22 cellular contexts compared by ENCODE assay signal in the genomic region with DNA sequence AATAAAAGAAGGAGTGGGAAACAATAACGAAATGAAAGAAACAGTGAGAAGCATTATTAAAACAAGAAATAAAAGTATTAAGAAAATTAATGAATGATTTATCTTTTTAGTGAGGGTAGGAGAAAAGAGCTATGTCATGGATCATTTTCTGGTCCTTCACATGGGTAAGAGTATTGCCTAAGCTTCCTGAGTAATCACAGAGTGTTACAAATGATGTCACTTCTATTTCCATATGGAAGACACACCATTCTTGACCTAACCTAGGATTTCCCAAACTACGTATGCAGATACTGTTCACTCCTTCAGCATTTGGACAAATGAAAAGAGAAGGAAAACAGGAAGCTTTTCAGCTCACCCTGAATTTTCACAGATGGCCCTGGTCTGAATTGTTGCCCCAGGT. TPM values are rescaled to one million over a fixed set of nuclear protein-coding genes. Genes with fewer than 3 reads are reported as not detected.
DNase-seq lines count a peak whose midpoint lies in the region; TF ChIP-seq lines count a peak whose summit lies in the region.
"Had no signal": no experiment of that assay in that cellular context is flagged by ENCODE, and none has a peak within 500 bp of the region (broad histone marks: within the 10 kb centered on the region; RNA-seq: fewer than 3 reads in every experiment).

No MANE protein-coding gene starts in this region.

- no peak overlapping the region for H2AFZ ChIP-seq in mesenchymal stem cell (ENCODE audit: low read depth, low read length)
- H2AFZ ChIP-seq: PC-9 had no signal

- H3K4me2 ChIP-seq in mesenchymal stem cell (ENCODE audit: low read length, poor library complexity, severe bottlenecking): no peak overlapping the region
- H3K4me2 ChIP-seq: PC-9 had no signal

- peaks cover 0 to 52% of the 10 kb centered on the region in 2 experiments for H3K27me3 ChIP-seq in mesenchymal stem cell (ENCODE audit: control insufficient read depth in 1 of 2, insufficient read depth in 1 of 2, low read length in 2 of 2)

- H3K4me3 ChIP-seq in mesenchymal stem cell (ENCODE audit: insufficient read depth in 1 of 2, low read depth in 1 of 2, low read length in 2 of 2): no peak overlapping the region
- H3K4me3 ChIP-seq: GM12878, PC-9, SK-N-MC had no signal

- no peak overlapping the region for H3K27ac ChIP-seq in mesenchymal stem cell (ENCODE audit: low read length, poor library complexity, severe bottlenecking)
- H3K27ac ChIP-seq: PC-9, RWPE1, SK-N-MC had no signal

- H4K91ac ChIP-seq in mesenchymal stem cell (ENCODE audit: low read length): no peak overlapping the region

- H3K36me3 ChIP-seq in mesenchymal stem cell (ENCODE audit: control insufficient read depth in 1 of 2, insufficient read depth in 2 of 2, low read depth in 1 of 2, low read length in 2 of 2): no peaks in the 10 kb centered on the region
- H3K36me3 ChIP-seq: BE2C had no signal

- H2AK5ac ChIP-seq in mesenchymal stem cell (ENCODE audit: low read length, severe bottlenecking): no peak overlapping the region

- H3K79me1 ChIP-seq in mesenchymal stem cell (replicated peaks; ENCODE audit: low read length, poor library complexity, severe bottlenecking): no peaks in the 10 kb centered on the region

- H2BK15ac ChIP-seq in mesenchymal stem cell (ENCODE audit: low read depth, poor library complexity, severe bottlenecking): no peak overlapping the region

- no peak overlapping the region for H3K4ac ChIP-seq in mesenchymal stem cell (ENCODE audit: low read depth in 1 of 2, low read length in 2 of 2)

- H3K18ac ChIP-seq in mesenchymal stem cell (ENCODE audit: low read depth in 1 of 2, low read length in 2 of 2): no peak overlapping the region

- H2BK12ac ChIP-seq in mesenchymal stem cell (ENCODE audit: low read length in 2 of 2): no peak overlapping the region

- no peak overlapping the region for H4K8ac ChIP-seq in mesenchymal stem cell (ENCODE audit: low read length)

- peaks cover 7% of the 10 kb centered on the region for H3K4me1 ChIP-seq in mesenchymal stem cell (ENCODE audit: control insufficient read depth, insufficient read depth, low read depth, low read length)
- H3K4me1 ChIP-seq: BE2C had no signal

- no peak overlapping the region for H3K14ac ChIP-seq in mesenchymal stem cell (ENCODE audit: low read length in 2 of 2)

- no peak overlapping the region for H2BK5ac ChIP-seq in mesenchymal stem cell (ENCODE audit: low read depth, low read length, poor library complexity, severe bottlenecking)

- H3K9me3 ChIP-seq in mesenchymal stem cell (ENCODE audit: control insufficient read depth, low read length): no peaks in the 10 kb centered on the region
- H3K9me3 ChIP-seq: BE2C had no signal

- no peak overlapping the region for H3K9ac ChIP-seq in mesenchymal stem cell (ENCODE audit: low read length)

- no peak overlapping the region for H2BK120ac ChIP-seq in mesenchymal stem cell (ENCODE audit: low read depth, low read length)

- no peak for TF ChIP-seq CTCF in GM10266 (IDR thresholded peaks at IDR 0.05; ENCODE audit: control insufficient read depth, insufficient read depth, low read depth, missing control alignments)

- WGBS in mesenchymal stem cell: 100% methylated on average over 1 of the region's 2 CpGs

- H3K23ac ChIP-seq in mesenchymal stem cell (ENCODE audit: low read length in 2 of 2): no peak overlapping the region

- DNase-seq in HCEC 1CT (peak; percentile 76), amniotic epithelial cell (ENCODE audit: low read depth) (peak; percentile 21), fibroblast of gingiva (ENCODE audit: low read depth) (peak; percentile 25), mesenchymal stem cell (peak; percentile 78), NCI-H1417 (lab: John Stamatoyannopoulos, UW) (no peak), DMS79 (lab: John Stamatoyannopoulos, UW) (no peak), GM10266 (ENCODE audit: extremely low spot score) (no peak)
- DNase-seq: BE2C, DMS79 treated with DMSO at 0.1 percent for 48 hours, KBM-7, MM.1S, NCI-H1048, NCI-H1436 treated with DMSO at 0.1 percent for 48 hours, NCI-H1930, NCI-H2227 treated with DMSO at 0.1 percent for 48 hours, NCI-H510A, PC-9, SHP77 treated with DMSO at 0.1 percent for 48 hours, SW 1271 had no signal

RNA-seq across cellular contexts. Expression of gene TSLP, which starts 3.3 kb away (rescaled TPM):
- polyA plus RNA-seq in mesenchymal stem cell (2013, experiment 1 of 2): 11.2 TPM
- polyA plus RNA-seq in mesenchymal stem cell (2013, experiment 2 of 2): 11.3 TPM

RNA-seq across cellular contexts. Expression of gene WDR36, which starts 23.9 kb away (rescaled TPM):
- polyA plus RNA-seq in mesenchymal stem cell (2013, experiment 1 of 2): 22.8 TPM
- 22.7 TPM for polyA plus RNA-seq in mesenchymal stem cell (2013, experiment 2 of 2)

Comparison
In these comparisons a context has a peak if more than half of its experiments do, and no peak if none do; other contexts are left out.
1. DNase-seq: peak in HCEC 1CT (single experiment), amniotic epithelial cell (single experiment), fibroblast of gingiva (single experiment) and mesenchymal stem cell (single experiment); none in NCI-H1417 (0 of 3), DMS79 (single experiment) and GM10266 (single experiment).